12 cellular contexts compared by ENCODE assay signal in genomic region chr9:134811673-134812668, GRCh38.
DNase-seq lines count a peak whose midpoint lies in the region; ATAC-seq and TF ChIP-seq lines count a peak whose summit lies in the region.
"Had no signal": no experiment of that assay in that cellular context is flagged by ENCODE, and none has a peak within 500 bp of the region (broad histone marks: within the 10 kb centered on the region; RNA-seq: fewer than 3 reads in every experiment).

No MANE protein-coding gene starts in this region.

- TF ChIP-seq CTCF in AG10803 (conservative IDR thresholded peaks at IDR 0.05; ENCODE audit: low read length) (peak; percentile 48), neural cell (IDR thresholded peaks at IDR 0.05; ENCODE audit: poor library complexity, severe bottlenecking) (no peak), upper lobe of left lung (IDR thresholded peaks at IDR 0.05) (no peak)

- H3K4me3 ChIP-seq in AG10803 (ENCODE audit: low read length) (no peak overlapping the region), neural cell (ENCODE audit: low read length) (no peak overlapping the region), upper lobe of left lung (no peak overlapping the region)

- ATAC-seq in upper lobe of left lung (ENCODE audit: low FRiP score in 2 of 2) (no peak), HG03460 (IDR thresholded peaks at IDR 0.05; ENCODE audit: unreplicated experiment) (no peak), GM19467 (IDR thresholded peaks at IDR 0.05; ENCODE audit: unreplicated experiment) (no peak)
- ATAC-seq: foreskin keratinocyte had no signal

- H3K4me1 ChIP-seq in upper lobe of left lung, result peaks cover 0 to 6% (median 0%) of the 10 kb centered on the region in 4 donors
- H3K4me1 ChIP-seq: foreskin keratinocyte had no signal

- no peak overlapping the region for H3K4me2 ChIP-seq in neural cell (ENCODE audit: low read length)

- H3K27ac ChIP-seq in neural cell (ENCODE audit: low read length), result no peak overlapping the region
- H3K27ac ChIP-seq in upper lobe of left lung, result no peak overlapping the region
- H3K27ac ChIP-seq: foreskin keratinocyte had no signal

- H2AFZ ChIP-seq in neural cell (ENCODE audit: low read depth, low read length), result no peak overlapping the region

- H3K9me2 ChIP-seq in neural cell (ENCODE audit: insufficient read depth, low read length), result no peaks in the 10 kb centered on the region

- no peaks in the 10 kb centered on the region for H3K79me2 ChIP-seq in neural cell (replicated peaks; ENCODE audit: insufficient read depth, low read length)

- no peaks in the 10 kb centered on the region for H3K9me3 ChIP-seq in neural cell (ENCODE audit: low read length)
- H3K9me3 ChIP-seq in upper lobe of left lung, result no peaks in the 10 kb centered on the region

- TF ChIP-seq RAD21 in neural cell (conservative IDR thresholded peaks at IDR 0.05), result no peak

- H3K36me3 ChIP-seq in neural cell (ENCODE audit: insufficient read depth, low read length), result no peaks in the 10 kb centered on the region
- H3K36me3 ChIP-seq in upper lobe of left lung, result peaks cover 0 to 19% (median 0%) of the 10 kb centered on the region in 4 donors

- 77 to 83% methylated on average over 24 to 25 of the region's 25 CpGs for WGBS in upper lobe of left lung, 2 donors

- DNase-seq in AG10803 (ENCODE audit: low read depth), result peak; percentile 99
- DNase-seq in M059J (ENCODE audit: low read depth), result peak; percentile 56
- peak; percentile 79 for DNase-seq in epidermal melanocyte (ENCODE audit: insufficient read length, low spot score)
- DNase-seq in NCI-H446 (lab: John Stamatoyannopoulos, UW), result no peak
- DNase-seq in upper lobe of left lung, result no peak
- DNase-seq: CD4-positive, CD25-positive, alpha-beta regulatory T cell; NCI-H2227 treated with DMSO at 0.1 percent for 48 hours; small intestine had no signal

- no peaks in the 10 kb centered on the region for H3K27me3 ChIP-seq in neural cell (ENCODE audit: insufficient read depth, low read depth, low read length)
- H3K27me3 ChIP-seq in upper lobe of left lung, result no peaks in the 10 kb centered on the region
- H3K27me3 ChIP-seq: foreskin keratinocyte had no signal

- TF ChIP-seq EP300 in neural cell (conservative IDR thresholded peaks at IDR 0.05; ENCODE audit: poor library complexity, severe bottlenecking), result no peak
- no peak for TF ChIP-seq EP300 in upper lobe of left lung (IDR thresholded peaks at IDR 0.05)

- H4K20me1 ChIP-seq in neural cell (ENCODE audit: insufficient read depth), result no peaks in the 10 kb centered on the region

- no peaks in the 10 kb centered on the region for H3F3A ChIP-seq in neural cell (ENCODE audit: insufficient read depth, low read length, poor library complexity, severe bottlenecking)

- no peak for TF ChIP-seq POLR2A in upper lobe of left lung (IDR thresholded peaks at IDR 0.05)

- H3K9ac ChIP-seq in neural cell (ENCODE audit: low read length), result no peak overlapping the region

TF ChIP-seq in neural cell, 6 proteins besides CTCF, POLR2A, EP300 and RAD21:
- TF ChIP-seq POLR2AphosphoS5 (IDR thresholded peaks at IDR 0.05) (no peak), REST (IDR thresholded peaks at IDR 0.05; ENCODE audit: borderline replicate concordance) (peak; percentile 28)

Comparison
In these comparisons a context has a peak if more than half of its experiments do, and no peak if none do; other contexts are left out.
1. DNase-seq: peak in AG10803 (single experiment), M059J (single experiment) and epidermal melanocyte (single experiment); none in NCI-H446 (0 of 2) and upper lobe of left lung (0 of 2).